ENCODE assay signal across 8 cellular contexts in the genomic region with DNA sequence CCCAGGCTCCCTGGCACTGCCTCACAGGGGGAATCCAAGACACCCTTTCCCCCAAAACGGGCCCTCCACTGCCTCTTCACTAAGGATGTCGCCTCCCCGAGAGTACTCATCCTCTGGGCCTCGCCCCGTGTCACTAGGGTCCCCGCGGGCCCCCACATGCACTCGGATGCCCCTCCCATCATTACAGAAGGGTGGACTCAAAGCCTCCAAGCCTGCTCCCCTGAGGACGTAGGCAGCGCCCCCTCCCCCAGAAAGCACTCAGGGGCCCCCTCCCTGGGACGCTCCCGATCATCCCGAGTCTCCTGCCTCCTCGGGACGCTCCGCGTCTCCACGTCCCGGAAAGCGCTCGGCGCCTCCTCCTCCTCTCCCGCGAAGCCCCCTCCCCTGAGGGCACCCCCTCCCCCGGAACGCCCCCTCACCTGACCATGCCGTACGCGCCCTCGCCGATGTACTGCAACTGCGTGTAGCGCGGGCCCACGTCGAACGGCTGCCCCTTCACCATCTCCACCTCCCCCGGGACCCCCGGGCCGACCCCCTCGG. TPM values are rescaled to one million over a fixed set of nuclear protein-coding genes. Genes with fewer than 3 reads are reported as not detected.
DNase-seq lines count a peak whose midpoint lies in the region; ATAC-seq and TF ChIP-seq lines count a peak whose summit lies in the region.

No MANE protein-coding gene starts in this region.

- ATAC-seq in Right ventricle myocardium inferior (peak; percentile 4), WTC11 (peak; percentile 58), HG03354 (IDR thresholded peaks at IDR 0.05; ENCODE audit: poor library complexity, severe bottlenecking, unreplicated experiment) (no peak)

- DNase-seq in Right ventricle myocardium inferior (ENCODE audit: missing footprints) (no peak), cardiac septum (ENCODE audit: low spot score) (no peak), WTC11 (ENCODE audit: low spot score) (peak; percentile 57), esophagus muscularis mucosa (ENCODE audit: extremely low spot score) (no peak), neural crest cell (ENCODE audit: low read depth, low spot score) (no peak), HCEC 1CT (no peak), cerebellar cortex (ENCODE audit: low spot score) (no peak)

- H3K4me3 ChIP-seq in esophagus muscularis mucosa, result peak overlapping the region; percentile 67 to 96 (median 90)

- H3K4me1 Mint-ChIP-seq in WTC11, result peaks cover 5% of the 10 kb centered on the region
- peaks cover 15% of the 10 kb centered on the region for H3K4me1 Mint-ChIP-seq in neural crest cell

- POLR2A ChIA-PET in WTC11 (lab: Charles Lee), result no interaction called here

- H3K4me3 Mint-ChIP-seq in WTC11 (peak overlapping the region; percentile 81), neural crest cell (peak overlapping the region; percentile 90)

- TF ChIP-seq CTCF in WTC11 (IDR thresholded peaks at IDR 0.05), result no peak
- TF ChIP-seq CTCF in esophagus muscularis mucosa (IDR thresholded peaks at IDR 0.05), result no peak
- no peak for TF ChIP-seq CTCF in neural crest cell (conservative IDR thresholded peaks at IDR 0.05)

- TF ChIP-seq EP300 in esophagus muscularis mucosa (IDR thresholded peaks at IDR 0.05), result no peak

- no peaks in the 10 kb centered on the region for H3K27me3 ChIP-seq in esophagus muscularis mucosa

- H3K4me1 ChIP-seq in esophagus muscularis mucosa, result peaks cover 25 to 44% (median 38%) of the 10 kb centered on the region in 4 donors

- peaks cover 12 to 34% (median 27%) of the 10 kb centered on the region in 4 donors for H3K36me3 ChIP-seq in esophagus muscularis mucosa

- peak overlapping the region; percentile 91 to 93 (median 92) for H3K27ac ChIP-seq in esophagus muscularis mucosa (replicated peaks in 1 of 4)

- no peaks in the 10 kb centered on the region for H3K9me3 ChIP-seq in esophagus muscularis mucosa

- CTCF ChIA-PET in WTC11 (lab: Charles Lee), result interaction anchor here (1.2 to 2.9 kb wide), 3 partner anchors 10 to 31 kb away, joined by 3 to 27 read pairs (median 8); a partner anchor contains a TSS

- peaks cover 24% of the 10 kb centered on the region for H3K27me3 Mint-ChIP-seq in WTC11 (ENCODE audit: low read depth)
- H3K27me3 Mint-ChIP-seq in neural crest cell (ENCODE audit: low read depth), result no peaks in the 10 kb centered on the region

- intact Hi-C loops in Right ventricle myocardium inferior (cut with DNase I) (loop anchor here (1.0 to 2.0 kb wide), 2 partner anchors 26 to 58 kb away; a partner anchor contains a TSS), cardiac septum (cut with DNase I) (loop anchor here (2.0 kb wide), 1 partner anchor 26 kb away; a partner anchor contains a TSS), esophagus muscularis mucosa (cut with DNase I) (no loop called here)

- under 1% methylated on average over 22 of the region's 41 CpGs for WGBS in esophagus muscularis mucosa

- 0 out of 2 replicates have a peak, but pooled peaks cover 3% of the 10 kb centered on the region for H3K36me3 Mint-ChIP-seq in WTC11
- no peaks in the 10 kb centered on the region for H3K36me3 Mint-ChIP-seq in neural crest cell (ENCODE audit: low read depth)

- H3K27ac Mint-ChIP-seq in WTC11 (no peak overlapping the region), neural crest cell (ENCODE audit: unreplicated experiment) (peak overlapping the region; percentile 91)

- no peaks in the 10 kb centered on the region for H3K9me3 Mint-ChIP-seq in WTC11
- H3K9me3 Mint-ChIP-seq in neural crest cell, result no peaks in the 10 kb centered on the region

- TF ChIP-seq POLR2A in esophagus muscularis mucosa (IDR thresholded peaks at IDR 0.05; ENCODE audit: low read depth), result no peak

TF ChIP-seq in WTC11, 78 proteins besides CTCF, POLR2A, EP300 and RAD21 (continues in another document):
- TF ChIP-seq MYBL2 (CRISPR knock-in tag; IDR thresholded peaks at IDR 0.05), result no peak
- no peak for TF ChIP-seq TEAD4 (CRISPR knock-in tag; IDR thresholded peaks at IDR 0.05)
- TF ChIP-seq NR2C2 (CRISPR knock-in tag; IDR thresholded peaks at IDR 0.05), result no peak
- no peak; the same call in 1 of the 2 replicates for TF ChIP-seq SP1 (CRISPR knock-in tag; conservative IDR thresholded peaks at IDR 0.05)
- TF ChIP-seq, protein P1, sequence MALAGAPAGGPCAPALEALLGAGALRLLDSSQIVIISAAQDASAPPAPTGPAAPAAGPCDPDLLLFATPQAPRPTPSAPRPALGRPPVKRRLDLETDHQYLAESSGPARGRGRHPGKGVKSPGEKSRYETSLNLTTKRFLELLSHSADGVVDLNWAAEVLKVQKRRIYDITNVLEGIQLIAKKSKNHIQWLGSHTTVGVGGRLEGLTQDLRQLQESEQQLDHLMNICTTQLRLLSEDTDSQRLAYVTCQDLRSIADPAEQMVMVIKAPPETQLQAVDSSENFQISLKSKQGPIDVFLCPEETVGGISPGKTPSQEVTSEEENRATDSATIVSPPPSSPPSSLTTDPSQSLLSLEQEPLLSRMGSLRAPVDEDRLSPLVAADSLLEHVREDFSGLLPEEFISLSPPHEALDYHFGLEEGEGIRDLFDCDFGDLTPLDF (CRISPR knock-in tag; IDR thresholded peaks at IDR 0.05), result no peak
- TF ChIP-seq, protein P2, sequence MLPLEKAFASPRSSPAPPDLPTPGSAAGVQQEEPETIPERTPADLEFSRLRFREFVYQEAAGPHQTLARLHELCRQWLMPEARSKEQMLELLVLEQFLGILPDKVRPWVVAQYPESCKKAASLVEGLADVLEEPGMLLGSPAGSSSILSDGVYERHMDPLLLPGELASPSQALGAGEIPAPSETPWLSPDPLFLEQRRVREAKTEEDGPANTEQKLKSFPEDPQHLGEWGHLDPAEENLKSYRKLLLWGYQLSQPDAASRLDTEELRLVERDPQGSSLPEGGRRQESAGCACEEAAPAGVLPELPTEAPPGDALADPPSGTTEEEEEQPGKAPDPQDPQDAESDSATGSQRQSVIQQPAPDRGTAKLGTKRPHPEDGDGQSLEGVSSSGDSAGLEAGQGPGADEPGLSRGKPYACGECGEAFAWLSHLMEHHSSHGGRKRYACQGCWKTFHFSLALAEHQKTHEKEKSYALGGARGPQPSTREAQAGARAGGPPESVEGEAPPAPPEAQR (CRISPR knock-in tag; IDR thresholded peaks at IDR 0.05), result no peak
- TF ChIP-seq, protein P3, sequence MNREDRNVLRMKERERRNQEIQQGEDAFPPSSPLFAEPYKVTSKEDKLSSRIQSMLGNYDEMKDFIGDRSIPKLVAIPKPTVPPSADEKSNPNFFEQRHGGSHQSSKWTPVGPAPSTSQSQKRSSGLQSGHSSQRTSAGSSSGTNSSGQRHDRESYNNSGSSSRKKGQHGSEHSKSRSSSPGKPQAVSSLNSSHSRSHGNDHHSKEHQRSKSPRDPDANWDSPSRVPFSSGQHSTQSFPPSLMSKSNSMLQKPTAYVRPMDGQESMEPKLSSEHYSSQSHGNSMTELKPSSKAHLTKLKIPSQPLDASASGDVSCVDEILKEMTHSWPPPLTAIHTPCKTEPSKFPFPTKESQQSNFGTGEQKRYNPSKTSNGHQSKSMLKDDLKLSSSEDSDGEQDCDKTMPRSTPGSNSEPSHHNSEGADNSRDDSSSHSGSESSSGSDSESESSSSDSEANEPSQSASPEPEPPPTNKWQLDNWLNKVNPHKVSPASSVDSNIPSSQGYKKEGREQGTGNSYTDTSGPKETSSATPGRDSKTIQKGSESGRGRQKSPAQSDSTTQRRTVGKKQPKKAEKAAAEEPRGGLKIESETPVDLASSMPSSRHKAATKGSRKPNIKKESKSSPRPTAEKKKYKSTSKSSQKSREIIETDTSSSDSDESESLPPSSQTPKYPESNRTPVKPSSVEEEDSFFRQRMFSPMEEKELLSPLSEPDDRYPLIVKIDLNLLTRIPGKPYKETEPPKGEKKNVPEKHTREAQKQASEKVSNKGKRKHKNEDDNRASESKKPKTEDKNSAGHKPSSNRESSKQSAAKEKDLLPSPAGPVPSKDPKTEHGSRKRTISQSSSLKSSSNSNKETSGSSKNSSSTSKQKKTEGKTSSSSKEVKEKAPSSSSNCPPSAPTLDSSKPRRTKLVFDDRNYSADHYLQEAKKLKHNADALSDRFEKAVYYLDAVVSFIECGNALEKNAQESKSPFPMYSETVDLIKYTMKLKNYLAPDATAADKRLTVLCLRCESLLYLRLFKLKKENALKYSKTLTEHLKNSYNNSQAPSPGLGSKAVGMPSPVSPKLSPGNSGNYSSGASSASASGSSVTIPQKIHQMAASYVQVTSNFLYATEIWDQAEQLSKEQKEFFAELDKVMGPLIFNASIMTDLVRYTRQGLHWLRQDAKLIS (CRISPR knock-in tag; IDR thresholded peaks at IDR 0.05; ENCODE audit: borderline replicate concordance), result no peak
- TF ChIP-seq NFATC4 (CRISPR knock-in tag; IDR thresholded peaks at IDR 0.05), result no peak

RNA-seq across cellular contexts. Expression of a gene that starts 0.3 kb away (rescaled TPM):
- total RNA-seq in Right ventricle myocardium inferior, result 46.0 TPM
- total RNA-seq in cardiac septum, result 47.8 TPM
- total RNA-seq in WTC11 (2021), result 35.9 to 38.2 TPM (median 36.9 TPM) in 3 replicates
- total RNA-seq in esophagus muscularis mucosa, result 10 to 100 TPM; 40.4 to 70.8 (median 56.9) TPM
- total RNA-seq in neural crest cell, result 60.5 and 62.6 TPM in 2 replicates

RNA-seq across cellular contexts. Expression of a gene that starts 9.4 kb away (rescaled TPM):
- total RNA-seq in Right ventricle myocardium inferior (2.2 TPM), cardiac septum (3.0 TPM), WTC11 (2021) (1.5 to 2.5 TPM (median 1.8 TPM) in 3 replicates), esophagus muscularis mucosa (1 to 10 TPM in 3 of 4 donors, under 1 TPM in 1; 0.66 to 3.7 (median 2.2) TPM), neural crest cell (6.7 and 7.7 TPM in 2 replicates)

RNA-seq across cellular contexts. Expression of a gene that starts 26.7 kb away (rescaled TPM):
- total RNA-seq in Right ventricle myocardium inferior (61.5 TPM), cardiac septum (43.2 TPM), WTC11 (2021) (43.7 to 52.7 TPM (median 51.7 TPM) in 3 replicates), esophagus muscularis mucosa (100 to 1,000 TPM in 3 of 4 donors, 10 to 100 TPM in 1; 72.7 to 222 (median 154) TPM), neural crest cell (9.6 and 12.4 TPM in 2 replicates)

RNA-seq across cellular contexts. Expression of a gene that starts 31.0 kb away (rescaled TPM):
- total RNA-seq in Right ventricle myocardium inferior, result 0.51 TPM
- 0.57 TPM for total RNA-seq in cardiac septum
- 5.1 to 7.6 TPM (median 6.6 TPM) in 3 replicates for total RNA-seq in WTC11 (2021)
- 1 to 10 TPM in 1 of 4 donors, under 1 TPM in 3; 0.42 to 1.3 (median 0.67) TPM for total RNA-seq in esophagus muscularis mucosa
- total RNA-seq in neural crest cell, result 0.79 and 1.2 TPM in 2 replicates

RNA-seq across cellular contexts. Expression of a gene that starts 46.9 kb away (rescaled TPM):
- total RNA-seq in Right ventricle myocardium inferior, result 37.8 TPM
- total RNA-seq in cardiac septum, result 44.1 TPM
- 159 to 164 TPM (median 161 TPM) in 3 replicates for total RNA-seq in WTC11 (2021)
- total RNA-seq in esophagus muscularis mucosa, result 10 to 100 TPM; 43.6 to 61.3 (median 51.5) TPM
- total RNA-seq in neural crest cell, result 141 and 144 TPM in 2 replicates
